In the genomic region with DNA sequence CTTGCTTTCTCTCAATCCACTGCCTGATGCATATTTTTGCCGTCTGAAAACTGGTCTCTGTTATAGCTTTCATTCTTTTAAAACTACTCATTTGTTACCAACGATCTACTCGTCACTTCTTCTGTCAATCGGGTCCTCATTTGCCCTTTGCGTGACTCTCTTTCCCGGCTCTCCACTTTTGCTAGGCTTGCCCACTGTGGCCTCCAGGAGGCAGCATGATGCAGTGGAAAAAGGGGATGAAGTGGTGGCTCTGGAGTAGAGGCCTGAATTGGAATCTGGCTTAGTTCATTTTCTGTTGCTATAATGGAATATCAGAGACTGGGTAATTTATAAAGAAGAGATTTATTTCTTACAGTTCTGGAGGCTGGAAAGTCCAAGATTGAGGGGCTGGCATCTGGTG, we compare ENCODE assay signal across 1 cellular context.
TF ChIP-seq lines count a peak whose summit lies in the region.

No MANE protein-coding gene starts in this region.

TF ChIP-seq in GM12878, 131 proteins besides CTCF, POLR2A, EP300 and RAD21:
- TF ChIP-seq, protein P1, sequence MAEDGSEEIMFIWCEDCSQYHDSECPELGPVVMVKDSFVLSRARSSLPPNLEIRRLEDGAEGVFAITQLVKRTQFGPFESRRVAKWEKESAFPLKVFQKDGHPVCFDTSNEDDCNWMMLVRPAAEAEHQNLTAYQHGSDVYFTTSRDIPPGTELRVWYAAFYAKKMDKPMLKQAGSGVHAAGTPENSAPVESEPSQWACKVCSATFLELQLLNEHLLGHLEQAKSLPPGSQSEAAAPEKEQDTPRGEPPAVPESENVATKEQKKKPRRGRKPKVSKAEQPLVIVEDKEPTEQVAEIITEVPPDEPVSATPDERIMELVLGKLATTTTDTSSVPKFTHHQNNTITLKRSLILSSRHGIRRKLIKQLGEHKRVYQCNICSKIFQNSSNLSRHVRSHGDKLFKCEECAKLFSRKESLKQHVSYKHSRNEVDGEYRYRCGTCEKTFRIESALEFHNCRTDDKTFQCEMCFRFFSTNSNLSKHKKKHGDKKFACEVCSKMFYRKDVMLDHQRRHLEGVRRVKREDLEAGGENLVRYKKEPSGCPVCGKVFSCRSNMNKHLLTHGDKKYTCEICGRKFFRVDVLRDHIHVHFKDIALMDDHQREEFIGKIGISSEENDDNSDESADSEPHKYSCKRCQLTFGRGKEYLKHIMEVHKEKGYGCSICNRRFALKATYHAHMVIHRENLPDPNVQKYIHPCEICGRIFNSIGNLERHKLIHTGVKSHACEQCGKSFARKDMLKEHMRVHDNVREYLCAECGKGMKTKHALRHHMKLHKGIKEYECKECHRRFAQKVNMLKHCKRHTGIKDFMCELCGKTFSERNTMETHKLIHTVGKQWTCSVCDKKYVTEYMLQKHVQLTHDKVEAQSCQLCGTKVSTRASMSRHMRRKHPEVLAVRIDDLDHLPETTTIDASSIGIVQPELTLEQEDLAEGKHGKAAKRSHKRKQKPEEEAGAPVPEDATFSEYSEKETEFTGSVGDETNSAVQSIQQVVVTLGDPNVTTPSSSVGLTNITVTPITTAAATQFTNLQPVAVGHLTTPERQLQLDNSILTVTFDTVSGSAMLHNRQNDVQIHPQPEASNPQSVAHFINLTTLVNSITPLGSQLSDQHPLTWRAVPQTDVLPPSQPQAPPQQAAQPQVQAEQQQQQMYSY (CRISPR knock-in tag; IDR thresholded peaks at IDR 0.05), result no peak
- TF ChIP-seq, protein P2, sequence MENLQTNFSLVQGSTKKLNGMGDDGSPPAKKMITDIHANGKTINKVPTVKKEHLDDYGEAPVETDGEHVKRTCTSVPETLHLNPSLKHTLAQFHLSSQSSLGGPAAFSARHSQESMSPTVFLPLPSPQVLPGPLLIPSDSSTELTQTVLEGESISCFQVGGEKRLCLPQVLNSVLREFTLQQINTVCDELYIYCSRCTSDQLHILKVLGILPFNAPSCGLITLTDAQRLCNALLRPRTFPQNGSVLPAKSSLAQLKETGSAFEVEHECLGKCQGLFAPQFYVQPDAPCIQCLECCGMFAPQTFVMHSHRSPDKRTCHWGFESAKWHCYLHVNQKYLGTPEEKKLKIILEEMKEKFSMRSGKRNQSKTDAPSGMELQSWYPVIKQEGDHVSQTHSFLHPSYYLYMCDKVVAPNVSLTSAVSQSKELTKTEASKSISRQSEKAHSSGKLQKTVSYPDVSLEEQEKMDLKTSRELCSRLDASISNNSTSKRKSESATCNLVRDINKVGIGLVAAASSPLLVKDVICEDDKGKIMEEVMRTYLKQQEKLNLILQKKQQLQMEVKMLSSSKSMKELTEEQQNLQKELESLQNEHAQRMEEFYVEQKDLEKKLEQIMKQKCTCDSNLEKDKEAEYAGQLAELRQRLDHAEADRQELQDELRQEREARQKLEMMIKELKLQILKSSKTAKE (IDR thresholded peaks at IDR 0.05; ENCODE audit: low read depth, poor library complexity, severe bottlenecking), result no peak
- TF ChIP-seq, protein P3, sequence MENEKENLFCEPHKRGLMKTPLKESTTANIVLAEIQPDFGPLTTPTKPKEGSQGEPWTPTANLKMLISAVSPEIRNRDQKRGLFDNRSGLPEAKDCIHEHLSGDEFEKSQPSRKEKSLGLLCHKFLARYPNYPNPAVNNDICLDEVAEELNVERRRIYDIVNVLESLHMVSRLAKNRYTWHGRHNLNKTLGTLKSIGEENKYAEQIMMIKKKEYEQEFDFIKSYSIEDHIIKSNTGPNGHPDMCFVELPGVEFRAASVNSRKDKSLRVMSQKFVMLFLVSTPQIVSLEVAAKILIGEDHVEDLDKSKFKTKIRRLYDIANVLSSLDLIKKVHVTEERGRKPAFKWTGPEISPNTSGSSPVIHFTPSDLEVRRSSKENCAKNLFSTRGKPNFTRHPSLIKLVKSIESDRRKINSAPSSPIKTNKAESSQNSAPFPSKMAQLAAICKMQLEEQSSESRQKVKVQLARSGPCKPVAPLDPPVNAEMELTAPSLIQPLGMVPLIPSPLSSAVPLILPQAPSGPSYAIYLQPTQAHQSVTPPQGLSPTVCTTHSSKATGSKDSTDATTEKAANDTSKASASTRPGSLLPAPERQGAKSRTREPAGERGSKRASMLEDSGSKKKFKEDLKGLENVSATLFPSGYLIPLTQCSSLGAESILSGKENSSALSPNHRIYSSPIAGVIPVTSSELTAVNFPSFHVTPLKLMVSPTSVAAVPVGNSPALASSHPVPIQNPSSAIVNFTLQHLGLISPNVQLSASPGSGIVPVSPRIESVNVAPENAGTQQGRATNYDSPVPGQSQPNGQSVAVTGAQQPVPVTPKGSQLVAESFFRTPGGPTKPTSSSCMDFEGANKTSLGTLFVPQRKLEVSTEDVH (IDR thresholded peaks at IDR 0.05; ENCODE audit: low read depth, partially characterized antibody), result no peak
- no peak for TF ChIP-seq CREB1 (IDR thresholded peaks at IDR 0.05; ENCODE audit: low read depth)
- TF ChIP-seq, protein P4, sequence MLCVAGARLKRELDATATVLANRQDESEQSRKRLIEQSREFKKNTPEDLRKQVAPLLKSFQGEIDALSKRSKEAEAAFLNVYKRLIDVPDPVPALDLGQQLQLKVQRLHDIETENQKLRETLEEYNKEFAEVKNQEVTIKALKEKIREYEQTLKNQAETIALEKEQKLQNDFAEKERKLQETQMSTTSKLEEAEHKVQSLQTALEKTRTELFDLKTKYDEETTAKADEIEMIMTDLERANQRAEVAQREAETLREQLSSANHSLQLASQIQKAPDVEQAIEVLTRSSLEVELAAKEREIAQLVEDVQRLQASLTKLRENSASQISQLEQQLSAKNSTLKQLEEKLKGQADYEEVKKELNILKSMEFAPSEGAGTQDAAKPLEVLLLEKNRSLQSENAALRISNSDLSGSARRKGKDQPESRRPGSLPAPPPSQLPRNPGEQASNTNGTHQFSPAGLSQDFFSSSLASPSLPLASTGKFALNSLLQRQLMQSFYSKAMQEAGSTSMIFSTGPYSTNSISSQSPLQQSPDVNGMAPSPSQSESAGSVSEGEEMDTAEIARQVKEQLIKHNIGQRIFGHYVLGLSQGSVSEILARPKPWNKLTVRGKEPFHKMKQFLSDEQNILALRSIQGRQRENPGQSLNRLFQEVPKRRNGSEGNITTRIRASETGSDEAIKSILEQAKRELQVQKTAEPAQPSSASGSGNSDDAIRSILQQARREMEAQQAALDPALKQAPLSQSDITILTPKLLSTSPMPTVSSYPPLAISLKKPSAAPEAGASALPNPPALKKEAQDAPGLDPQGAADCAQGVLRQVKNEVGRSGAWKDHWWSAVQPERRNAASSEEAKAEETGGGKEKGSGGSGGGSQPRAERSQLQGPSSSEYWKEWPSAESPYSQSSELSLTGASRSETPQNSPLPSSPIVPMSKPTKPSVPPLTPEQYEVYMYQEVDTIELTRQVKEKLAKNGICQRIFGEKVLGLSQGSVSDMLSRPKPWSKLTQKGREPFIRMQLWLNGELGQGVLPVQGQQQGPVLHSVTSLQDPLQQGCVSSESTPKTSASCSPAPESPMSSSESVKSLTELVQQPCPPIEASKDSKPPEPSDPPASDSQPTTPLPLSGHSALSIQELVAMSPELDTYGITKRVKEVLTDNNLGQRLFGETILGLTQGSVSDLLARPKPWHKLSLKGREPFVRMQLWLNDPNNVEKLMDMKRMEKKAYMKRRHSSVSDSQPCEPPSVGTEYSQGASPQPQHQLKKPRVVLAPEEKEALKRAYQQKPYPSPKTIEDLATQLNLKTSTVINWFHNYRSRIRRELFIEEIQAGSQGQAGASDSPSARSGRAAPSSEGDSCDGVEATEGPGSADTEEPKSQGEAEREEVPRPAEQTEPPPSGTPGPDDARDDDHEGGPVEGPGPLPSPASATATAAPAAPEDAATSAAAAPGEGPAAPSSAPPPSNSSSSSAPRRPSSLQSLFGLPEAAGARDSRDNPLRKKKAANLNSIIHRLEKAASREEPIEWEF (IDR thresholded peaks at IDR 0.05; ENCODE audit: insufficient replicate concordance, low read depth, low read length), result no peak
- TF ChIP-seq RCOR1 (conservative IDR thresholded peaks at IDR 0.05; ENCODE audit: low read depth, low read length), result no peak
- TF ChIP-seq FOXM1 (IDR thresholded peaks at IDR 0.05; ENCODE audit: low read depth, low read length), result no peak
- TF ChIP-seq BHLHE40 (IDR thresholded peaks at IDR 0.05; ENCODE audit: borderline replicate concordance in 1 of 2, low read depth in 2 of 2, low read length in 1 of 2), result no peak
- TF ChIP-seq STAT3 (IDR thresholded peaks at IDR 0.05; ENCODE audit: low read depth, low read length), result no peak
- TF ChIP-seq, protein P5, sequence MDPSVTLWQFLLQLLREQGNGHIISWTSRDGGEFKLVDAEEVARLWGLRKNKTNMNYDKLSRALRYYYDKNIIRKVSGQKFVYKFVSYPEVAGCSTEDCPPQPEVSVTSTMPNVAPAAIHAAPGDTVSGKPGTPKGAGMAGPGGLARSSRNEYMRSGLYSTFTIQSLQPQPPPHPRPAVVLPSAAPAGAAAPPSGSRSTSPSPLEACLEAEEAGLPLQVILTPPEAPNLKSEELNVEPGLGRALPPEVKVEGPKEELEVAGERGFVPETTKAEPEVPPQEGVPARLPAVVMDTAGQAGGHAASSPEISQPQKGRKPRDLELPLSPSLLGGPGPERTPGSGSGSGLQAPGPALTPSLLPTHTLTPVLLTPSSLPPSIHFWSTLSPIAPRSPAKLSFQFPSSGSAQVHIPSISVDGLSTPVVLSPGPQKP (IDR thresholded peaks at IDR 0.05; ENCODE audit: low read depth, low read length), result no peak
- TF ChIP-seq ASH2L (IDR thresholded peaks at IDR 0.05; ENCODE audit: borderline replicate concordance, low read depth), result no peak
- TF ChIP-seq KAT2A (conservative IDR thresholded peaks at IDR 0.05; ENCODE audit: control insufficient read depth, low read depth, low read length), result no peak
- no peak for TF ChIP-seq NBN (IDR thresholded peaks at IDR 0.05)
